ENCODE assay signal across 24 cellular contexts in genomic region chr11:134025086-134025437, GRCh38. TPM values are rescaled to one million over a fixed set of nuclear protein-coding genes. Genes with fewer than 3 reads are reported as not detected.
DNase-seq lines count a peak whose midpoint lies in the region; ATAC-seq and TF ChIP-seq lines count a peak whose summit lies in the region.
"Had no signal": no experiment of that assay in that cellular context is flagged by ENCODE, and none has a peak within 500 bp of the region (broad histone marks: within the 10 kb centered on the region; RNA-seq: fewer than 3 reads in every experiment).

No MANE protein-coding gene starts in this region.

- H3K4ac ChIP-seq in neuronal stem cell (ENCODE audit: low read length): no peak overlapping the region

- H3K4me2 ChIP-seq in neuronal stem cell (ENCODE audit: insufficient read depth, low read length, poor library complexity, severe bottlenecking): no peak overlapping the region
- H3K4me2 ChIP-seq: KMS-11, PC-9 had no signal

- no peak overlapping the region for H4K8ac ChIP-seq in neuronal stem cell (ENCODE audit: low read depth, low read length)

- H3K27me3 Mint-ChIP-seq in nephron progenitor cell (ENCODE audit: low read depth, poor library complexity): peaks cover 61% of the 10 kb centered on the region
- H3K27me3 Mint-ChIP-seq: stimulated activated naive CD8-positive, alpha-beta T cell treated with anti-CD3 and anti-CD28 coated beads, Interleukin-15, amount 100 ng/mL, for 72 hours had no signal

- H3K4me1 ChIP-seq in right atrium auricular region (peaks cover 0 to 18% of the 10 kb centered on the region in 2 donors), neuronal stem cell (ENCODE audit: control insufficient read depth in 2 of 2, insufficient read depth in 1 of 2, low read depth in 1 of 2, low read length in 2 of 2) (peaks cover 20 to 21% of the 10 kb centered on the region in 2 donors), body of pancreas (no peaks in the 10 kb centered on the region)
- H3K4me1 ChIP-seq: SJSA1 had no signal

- peak overlapping the region; percentile 11 for H3K14ac ChIP-seq in neuronal stem cell (ENCODE audit: low read length)

- H3K18ac ChIP-seq in neuronal stem cell (ENCODE audit: low read length): peak overlapping the region; percentile 23

- H3K4me3 ChIP-seq in right atrium auricular region (no peak overlapping the region), neuronal stem cell (ENCODE audit: low read length in 2 of 2) (no peak overlapping the region), body of pancreas (no peak overlapping the region)
- H3K4me3 ChIP-seq: PC-9, SJSA1, tibial artery had no signal

- no peak for TF ChIP-seq CTCF in right atrium auricular region (IDR thresholded peaks at IDR 0.05)
- no peak for TF ChIP-seq CTCF in body of pancreas (IDR thresholded peaks at IDR 0.05)
- no peak for TF ChIP-seq CTCF in nephron progenitor cell (IDR thresholded peaks at IDR 0.05)

- H4K91ac ChIP-seq in neuronal stem cell (ENCODE audit: low read depth, low read length, poor library complexity): no peak overlapping the region

- no peak overlapping the region for H2BK120ac ChIP-seq in neuronal stem cell (ENCODE audit: low read depth, low read length)

- H3K9me3 ChIP-seq in right atrium auricular region (no peaks in the 10 kb centered on the region), neuronal stem cell (replicated peaks in 1 of 2; ENCODE audit: control insufficient read depth in 2 of 2, insufficient read depth in 1 of 2, low read depth in 1 of 2, low read length in 2 of 2) (no peaks in the 10 kb centered on the region), body of pancreas (no peaks in the 10 kb centered on the region)
- H3K9me3 ChIP-seq: SJSA1, tibial artery had no signal

- ATAC-seq in Right ventricle myocardium inferior (peak; percentile 92), body of pancreas (no peak)
- ATAC-seq: activated CD8-positive, alpha-beta T cell treated with anti-CD3 and anti-CD28 coated beads, Interleukin-2, amount 10 ng/mL, durations not matched to agents 7 days and 5 days; naive thymus-derived CD4-positive, alpha-beta T cell had no signal

- peak overlapping the region; percentile 61 for H3K23ac ChIP-seq in neuronal stem cell (ENCODE audit: low read depth, low read length, poor library complexity)

- no peak overlapping the region for H3K27ac Mint-ChIP-seq in nephron progenitor cell
- H3K27ac Mint-ChIP-seq: activated CD8-positive, alpha-beta T cell treated with anti-CD3 and anti-CD28 coated beads, Interleukin-2, amount 10 ng/mL, durations not matched to agents 7 days and 5 days; naive thymus-derived CD4-positive, alpha-beta T cell; stimulated activated naive CD8-positive, alpha-beta T cell treated with anti-CD3 and anti-CD28 coated beads, Interleukin-15, amount 100 ng/mL, for 72 hours had no signal

- H3K9me3 Mint-ChIP-seq in nephron progenitor cell: no peaks in the 10 kb centered on the region
- H3K9me3 Mint-ChIP-seq: naive thymus-derived CD4-positive, alpha-beta T cell; stimulated activated naive CD8-positive, alpha-beta T cell treated with anti-CD3 and anti-CD28 coated beads, Interleukin-15, amount 100 ng/mL, for 72 hours had no signal

- H2BK5ac ChIP-seq in neuronal stem cell (ENCODE audit: low read length): peak overlapping the region; percentile 27

- intact Hi-C loops in Right ventricle myocardium inferior (cut with DNase I) (no loop called here), cardiac septum (cut with DNase I) (no loop called here), body of pancreas (cut with DNase I) (loop anchor here (5.0 kb wide), 1 partner anchor 63 kb away; no protein-coding TSS in a partner anchor)

- no peaks in the 10 kb centered on the region for H3K36me3 Mint-ChIP-seq in nephron progenitor cell (ENCODE audit: low read depth)
- H3K36me3 Mint-ChIP-seq: naive thymus-derived CD4-positive, alpha-beta T cell had no signal

- peak; percentile 82 for DNase-seq in Right ventricle myocardium inferior (ENCODE audit: missing footprints)
- DNase-seq in right atrium auricular region (ENCODE audit: low spot score): no peak
- DNase-seq in cardiac septum (ENCODE audit: low spot score): peak; percentile 90
- no peak for DNase-seq in neuronal stem cell (ENCODE audit: low spot score)
- DNase-seq in islet precursor cell: no peak
- no peak for DNase-seq in body of pancreas
- no peak for DNase-seq in activated CD4-positive, alpha-beta T cell treated with anti-CD3 and anti-CD28 coated beads for 1 hour
- DNase-seq in nephron progenitor cell: no peak
- DNase-seq: activated CD4-positive, CD25-positive, alpha-beta regulatory T cell treated with anti-CD3 and anti-CD28 coated beads, Interleukin-2, amount 50 U/mL, for 72 hours; activated CD8-positive, alpha-beta T cell treated with anti-CD3 and anti-CD28 coated beads, Interleukin-2, amount 10 ng/mL, durations not matched to agents 7 days and 5 days; activated gamma-delta T cell; activated T-cell treated with anti-CD3 and anti-CD28 coated beads for 4 hours; AML-193; cortex of kidney; DMS53; naive thymus-derived CD4-positive, alpha-beta T cell; NCI-H1436 treated with DMSO at 0.1 percent for 48 hours; NCI-H510A; PC-9; stimulated activated naive CD8-positive, alpha-beta T cell treated with anti-CD3 and anti-CD28 coated beads, Interleukin-15, amount 100 ng/mL, for 72 hours; T-helper 1 cell had no signal

- peak overlapping the region; percentile 51 for H2AK5ac ChIP-seq in neuronal stem cell (ENCODE audit: low read depth, low read length)

- H3K27ac ChIP-seq in right atrium auricular region: peak overlapping the region in 1 of 2 donors; percentile 39
- no peak overlapping the region for H3K27ac ChIP-seq in neuronal stem cell (replicated peaks; ENCODE audit: low read length)
- H3K27ac ChIP-seq in body of pancreas: no peak overlapping the region
- H3K27ac ChIP-seq: KMS-11, PC-9, SJSA1, tibial artery had no signal

- no peak overlapping the region for H2BK12ac ChIP-seq in neuronal stem cell (ENCODE audit: low read length)

- H2AFZ ChIP-seq in neuronal stem cell (ENCODE audit: low read length): no peak overlapping the region
- H2AFZ ChIP-seq: PC-9 had no signal

- H3K9ac ChIP-seq in neuronal stem cell (ENCODE audit: low read depth, low read length, poor library complexity): peak overlapping the region; percentile 1
- H3K9ac ChIP-seq: KMS-11 had no signal

- H2BK15ac ChIP-seq in neuronal stem cell (ENCODE audit: low read length): peak overlapping the region; percentile 32

- no peaks in the 10 kb centered on the region for H3K36me3 ChIP-seq in right atrium auricular region
- no peaks in the 10 kb centered on the region for H3K36me3 ChIP-seq in neuronal stem cell (replicated peaks in 1 of 2; ENCODE audit: control insufficient read depth in 2 of 2, insufficient read depth in 2 of 2, low read length in 2 of 2)
- no peaks in the 10 kb centered on the region for H3K36me3 ChIP-seq in body of pancreas (replicated peaks in 1 of 2; ENCODE audit: insufficient read depth in 1 of 2, low read depth in 2 of 2)
- H3K36me3 ChIP-seq: SJSA1, tibial artery had no signal

- no peak for TF ChIP-seq POLR2A in body of pancreas (IDR thresholded peaks at IDR 0.05)

- peaks cover 52% of the 10 kb centered on the region for H3K4me1 Mint-ChIP-seq in nephron progenitor cell

- no peak overlapping the region for H3K4me3 Mint-ChIP-seq in nephron progenitor cell
- H3K4me3 Mint-ChIP-seq: activated CD8-positive, alpha-beta T cell treated with anti-CD3 and anti-CD28 coated beads, Interleukin-2, amount 10 ng/mL, durations not matched to agents 7 days and 5 days; naive thymus-derived CD4-positive, alpha-beta T cell; stimulated activated naive CD8-positive, alpha-beta T cell treated with anti-CD3 and anti-CD28 coated beads, Interleukin-15, amount 100 ng/mL, for 72 hours had no signal

- WGBS in neuronal stem cell (ENCODE audit: extremely low coverage in 2 of 2, insufficient read length in 2 of 2, insufficient replicate concordance in 1 of 2), 2 donors: no CpG with 5 or more reads among the region's 11 CpGs
- WGBS in body of pancreas, 2 donors: 82 to 87% methylated on average over 9 to 11 of the region's 11 CpGs

- H3K27me3 ChIP-seq in right atrium auricular region: no peaks in the 10 kb centered on the region
- H3K27me3 ChIP-seq in neuronal stem cell (ENCODE audit: control insufficient read depth in 3 of 3, insufficient read depth in 3 of 3, low read depth in 1 of 3, low read length in 3 of 3): peaks cover 0 to 81% (median 1%) of the 10 kb centered on the region in 3 experiments
- no peaks in the 10 kb centered on the region for H3K27me3 ChIP-seq in body of pancreas
- H3K27me3 ChIP-seq: SJSA1 had no signal

- peaks cover 2% of the 10 kb centered on the region for H3K79me1 ChIP-seq in neuronal stem cell (ENCODE audit: low read depth, low read length)

RNA-seq across cellular contexts. Expression of gene JAM3, which starts 43.8 kb away (rescaled TPM):
- total RNA-seq in Right ventricle myocardium inferior (22.5 TPM), right atrium auricular region (10 to 100 TPM; 28.5 to 38.1 TPM), cardiac septum (46.5 TPM), body of pancreas (10 to 100 TPM in 1 of 2 donors, 1 to 10 TPM in 1; 9.6 to 13.2 TPM)
- 40.3 TPM for polyA plus RNA-seq in neuronal stem cell (2013, experiment 1 of 2)
- polyA plus RNA-seq in neuronal stem cell (2013, experiment 2 of 2): 41.3 TPM
- total RNA-seq: PC-9 had no signal

Comparison
In these comparisons a context has a peak if more than half of its experiments do, and no peak if none do; other contexts are left out.
1. DNase-seq: peak in Right ventricle myocardium inferior (single experiment) and cardiac septum (single experiment); none in right atrium auricular region (single experiment), neuronal stem cell (single experiment), islet precursor cell (single experiment), body of pancreas (0 of 4), activated CD4-positive, alpha-beta T cell treated with anti-CD3 and anti-CD28 coated beads for 1 hour (single experiment) and nephron progenitor cell (single experiment).